Comparison of ENCODE assay signal across 8 cellular contexts in the genomic region with DNA sequence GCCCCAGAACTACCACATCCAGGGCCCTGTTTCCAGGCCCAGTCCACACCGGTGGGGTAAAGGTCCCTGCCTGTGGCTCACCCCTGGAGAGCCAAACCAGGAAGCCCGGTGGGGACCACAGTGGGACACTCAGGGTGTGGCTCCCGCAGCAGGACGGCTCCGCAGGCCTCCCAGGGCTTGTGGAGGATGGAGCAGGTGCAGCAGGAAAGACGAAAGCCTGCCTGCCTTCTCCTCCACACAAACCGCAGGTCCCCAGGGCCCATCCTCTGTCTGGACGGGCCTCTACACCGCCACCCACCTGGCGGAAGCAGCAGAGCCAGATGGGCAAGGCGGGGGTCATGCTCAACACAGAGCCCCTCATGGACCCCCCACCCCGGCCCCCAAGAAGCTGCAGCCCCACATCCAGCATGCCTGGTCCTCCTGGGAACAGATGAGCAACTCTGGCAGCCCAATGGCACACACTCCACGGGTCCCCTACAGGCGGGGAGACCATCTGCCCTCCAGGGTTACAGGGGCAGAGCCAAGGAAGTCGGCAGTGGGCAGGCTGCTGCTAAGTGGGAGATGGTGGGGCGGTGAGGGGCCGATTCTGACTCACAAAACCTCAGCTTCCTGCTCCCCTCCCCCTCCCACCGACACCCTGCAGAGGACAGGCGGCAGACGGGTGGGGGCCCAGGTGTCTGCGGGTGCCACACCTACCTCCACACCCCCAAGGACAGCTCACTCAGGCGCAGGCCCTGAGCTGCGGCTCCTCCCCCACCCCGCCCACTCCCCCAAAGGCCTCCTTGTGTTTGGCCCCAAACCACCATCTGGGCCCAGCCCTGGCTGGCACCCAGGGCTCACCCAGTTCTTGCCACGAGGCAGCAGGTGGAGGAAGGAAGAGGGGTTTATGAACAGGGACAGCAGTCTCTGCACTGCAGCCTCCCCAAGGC. TPM values are rescaled to one million over a fixed set of nuclear protein-coding genes. Genes with fewer than 3 reads are reported as not detected.
DNase-seq lines count a peak whose midpoint lies in the region; ATAC-seq and TF ChIP-seq lines count a peak whose summit lies in the region.

No MANE protein-coding gene starts in this region.

- no peak overlapping the region for H4K5ac ChIP-seq in IMR-90 (ENCODE audit: low read depth, low read length)

- no peak overlapping the region for H3K14ac ChIP-seq in IMR-90 (replicated peaks; ENCODE audit: low read depth, low read length)

- DNase-seq in IMR-90 (peak; percentile 13), SW480 (ENCODE audit: low spot score) (peak; percentile 97), right lobe of liver (no peak), NCI-H1930 (lab: John Stamatoyannopoulos, UW) (no peak)

- no peak overlapping the region for H3K18ac ChIP-seq in IMR-90 (ENCODE audit: low read depth, low read length)

- no peak for TF ChIP-seq RAD21 in IMR-90 (IDR thresholded peaks at IDR 0.05; ENCODE audit: low read length)

- CTCF ChIA-PET in IMR-90 (lab: Yijun Ruan, JAX), result no interaction called here

- H3K4me1 ChIP-seq in DOHH2 (ENCODE audit: control insufficient read depth, low read length) (peaks cover 60% of the 10 kb centered on the region), IMR-90 (ENCODE audit: control insufficient read depth, insufficient read depth, low read length) (peaks cover 22% of the 10 kb centered on the region), right lobe of liver (peaks cover 0 to 8% (median 4%) of the 10 kb centered on the region in 4 donors)

- H3K79me1 ChIP-seq in IMR-90 (ENCODE audit: low read depth in 1 of 2, low read length in 2 of 2), result peaks cover 24 to 72% of the 10 kb centered on the region in 2 experiments; a peak in 3 of 4 replicates

- POLR2A ChIA-PET in IMR-90 (lab: Charles Lee; ENCODE audit: unreplicated experiment), result no interaction called here

- H3K9me2 ChIP-seq in DOHH2 (replicated peaks; ENCODE audit: control insufficient read depth, low read length), result no peaks in the 10 kb centered on the region

- peak; percentile 56 for ATAC-seq in GM21447 (IDR thresholded peaks at IDR 0.05; ENCODE audit: unreplicated experiment)
- no peak for ATAC-seq in IMR-90 (ENCODE audit: low read depth)
- peak; percentile 19 to 56 (median 36) for ATAC-seq in right lobe of liver
- peak; percentile 91 for ATAC-seq in stimulated activated memory B cell treated with anti-CD40 and anti-IgM and Interleukin-4, amounts not matched to agents 10 μg/mL and 1 μg/mL and 100 μg/mL, for 72 hours

- TF ChIP-seq CTCF in DOHH2 (IDR thresholded peaks at IDR 0.05; ENCODE audit: low read depth, low read length, poor library complexity, severe bottlenecking) (no peak), IMR-90 (conservative IDR thresholded peaks at IDR 0.05; ENCODE audit: low read depth, low read length) (no peak), right lobe of liver (IDR thresholded peaks at IDR 0.05) (no peak)

- no peak overlapping the region; the same call in 1 of the 2 replicates for H3K9ac ChIP-seq in IMR-90 (ENCODE audit: low read depth, low read length)

- no peak overlapping the region for H2BK15ac ChIP-seq in IMR-90 (ENCODE audit: low read depth, low read length)

- no peak overlapping the region for H4K8ac ChIP-seq in IMR-90 (ENCODE audit: low read depth in 2 of 2, low read length in 2 of 2)

- peak overlapping the region; percentile 52 for H2AK9ac ChIP-seq in IMR-90 (replicated peaks; ENCODE audit: low read depth, low read length, poor library complexity)

- in situ Hi-C loops in IMR-90 (cut with MboI; ENCODE audit: low sequenced_read_pairs), result no loop called here

- peak overlapping the region; percentile 97 for H3K4me2 ChIP-seq in DOHH2 (ENCODE audit: low read length)
- H3K4me2 ChIP-seq in IMR-90 (ENCODE audit: low read depth, low read length), result no peak overlapping the region

- H3K4me3 Mint-ChIP-seq in activated naive CD8-positive, alpha-beta T cell, result peak overlapping the region; percentile 77
- H3K4me3 Mint-ChIP-seq in stimulated activated memory B cell treated with anti-CD40 and anti-IgM and Interleukin-4, amounts not matched to agents 10 μg/mL and 1 μg/mL and 100 μg/mL, for 72 hours, result peak overlapping the region; percentile 64

- H2AK5ac ChIP-seq in IMR-90 (ENCODE audit: low read depth, low read length), result peak overlapping the region; percentile 1; the same call in 1 of the 2 replicates

- no peak overlapping the region for H3K4ac ChIP-seq in IMR-90 (ENCODE audit: low read depth, low read length)

- no peaks in the 10 kb centered on the region for H3K9me3 Mint-ChIP-seq in activated naive CD8-positive, alpha-beta T cell (ENCODE audit: low read depth)
- H3K9me3 Mint-ChIP-seq in stimulated activated memory B cell treated with anti-CD40 and anti-IgM and Interleukin-4, amounts not matched to agents 10 μg/mL and 1 μg/mL and 100 μg/mL, for 72 hours, result no peaks in the 10 kb centered on the region

- H3K23ac ChIP-seq in IMR-90 (ENCODE audit: low read depth, low read length), result peak overlapping the region; percentile 8; the same call in 1 of the 2 replicates

- H4K20me1 ChIP-seq in DOHH2 (ENCODE audit: control insufficient read depth, insufficient read depth, low read depth, low read length), result no peaks in the 10 kb centered on the region
- peaks cover 67% of the 10 kb centered on the region for H4K20me1 ChIP-seq in IMR-90 (ENCODE audit: insufficient read depth, low read length)

- H3K27me3 ChIP-seq in DOHH2 (ENCODE audit: control insufficient read depth, low read length) (no peaks in the 10 kb centered on the region), IMR-90 (ENCODE audit: control insufficient read depth, insufficient read depth, low read length) (no peaks in the 10 kb centered on the region), right lobe of liver (no peaks in the 10 kb centered on the region)

- H2BK20ac ChIP-seq in IMR-90 (ENCODE audit: low read depth, low read length), result no peak overlapping the region

- no peaks in the 10 kb centered on the region for H3K27me3 Mint-ChIP-seq in activated naive CD8-positive, alpha-beta T cell
- H3K27me3 Mint-ChIP-seq in stimulated activated memory B cell treated with anti-CD40 and anti-IgM and Interleukin-4, amounts not matched to agents 10 μg/mL and 1 μg/mL and 100 μg/mL, for 72 hours, result no peaks in the 10 kb centered on the region

- H3K36me3 ChIP-seq in DOHH2 (ENCODE audit: control insufficient read depth, low read length) (peaks cover 84% of the 10 kb centered on the region), IMR-90 (ENCODE audit: control insufficient read depth, insufficient read depth, low read length) (peaks cover 34% of the 10 kb centered on the region), right lobe of liver (peaks cover 0 to 31% (median 17%) of the 10 kb centered on the region in 4 donors)

- 100% methylated on average over 5 of the region's 25 CpGs; no CpG with 5 or more reads in 1 of the 2 experiments for WGBS in IMR-90 (ENCODE audit: extremely low coverage in 2 of 2, insufficient read length in 1 of 2), 2 experiments
- 20% methylated on average over 1 of the region's 25 CpGs for WGBS in right lobe of liver (ENCODE audit: insufficient coverage, low coverage, low lambda C conversion rate, missing lambda C conversion rate)

- H3K4me1 Mint-ChIP-seq in activated naive CD8-positive, alpha-beta T cell (ENCODE audit: low read depth), result peaks cover 68% of the 10 kb centered on the region
- peaks cover 75% of the 10 kb centered on the region for H3K4me1 Mint-ChIP-seq in stimulated activated memory B cell treated with anti-CD40 and anti-IgM and Interleukin-4, amounts not matched to agents 10 μg/mL and 1 μg/mL and 100 μg/mL, for 72 hours

- peaks cover 20% of the 10 kb centered on the region for H3K9me1 ChIP-seq in IMR-90 (ENCODE audit: insufficient read depth, low read length)

- H4K91ac ChIP-seq in IMR-90 (ENCODE audit: insufficient read depth, low read depth, low read length), result no peak overlapping the region

- H2BK5ac ChIP-seq in IMR-90 (ENCODE audit: low read depth, low read length, poor library complexity, severe bottlenecking), result no peak overlapping the region

- H2AFZ ChIP-seq in IMR-90 (replicated peaks; ENCODE audit: low read length, poor library complexity), result peak overlapping the region; percentile 43

- peaks cover 4% of the 10 kb centered on the region for H3K36me3 Mint-ChIP-seq in activated naive CD8-positive, alpha-beta T cell
- peaks cover 40% of the 10 kb centered on the region for H3K36me3 Mint-ChIP-seq in stimulated activated memory B cell treated with anti-CD40 and anti-IgM and Interleukin-4, amounts not matched to agents 10 μg/mL and 1 μg/mL and 100 μg/mL, for 72 hours

- H3K27ac ChIP-seq in DOHH2 (ENCODE audit: low read depth, low read length), result peak overlapping the region; percentile 100
- no peak overlapping the region for H3K27ac ChIP-seq in IMR-90 (ENCODE audit: insufficient read depth, low read length)
- no peak overlapping the region for H3K27ac ChIP-seq in right lobe of liver

- no peak overlapping the region for H3K56ac ChIP-seq in IMR-90 (ENCODE audit: extremely low read depth, insufficient read depth, low read length)

- H3K27ac Mint-ChIP-seq in activated naive CD8-positive, alpha-beta T cell, result peak overlapping the region; percentile 95
- peak overlapping the region; percentile 97 for H3K27ac Mint-ChIP-seq in stimulated activated memory B cell treated with anti-CD40 and anti-IgM and Interleukin-4, amounts not matched to agents 10 μg/mL and 1 μg/mL and 100 μg/mL, for 72 hours

- H3K9me3 ChIP-seq in DOHH2 (ENCODE audit: control insufficient read depth, insufficient read depth, low read length) (no peaks in the 10 kb centered on the region), IMR-90 (ENCODE audit: control insufficient read depth, insufficient read depth, low read length) (no peaks in the 10 kb centered on the region), right lobe of liver (no peaks in the 10 kb centered on the region)

- dilution Hi-C loops in IMR-90 (cut with HindIII; ENCODE audit: low sequenced_read_pairs, unreplicated experiment), result no loop called here

- TF ChIP-seq POLR2A in IMR-90 (IDR thresholded peaks at IDR 0.05; ENCODE audit: low read depth, low read length) (no peak), right lobe of liver (IDR thresholded peaks at IDR 0.05) (no peak)

- peaks cover 18% of the 10 kb centered on the region for H3F3A ChIP-seq in DOHH2 (ENCODE audit: control insufficient read depth, insufficient read depth)

- no TSS peak for BruUV-seq in IMR-90 (replicated peaks; lab: Mats Ljungman, UMichigan)

- intact Hi-C loops in IMR-90 (cut with micrococcal nuclease), result no loop called here
- intact Hi-C loops in right lobe of liver (cut with DNase I), result no loop called here

- H3K79me2 ChIP-seq in DOHH2 (ENCODE audit: control insufficient read depth, low read length), result peaks cover 81% of the 10 kb centered on the region

- no peak overlapping the region for H2BK120ac ChIP-seq in IMR-90 (ENCODE audit: low read depth, low read length)

- peak overlapping the region; percentile 82 for H3K4me3 ChIP-seq in DOHH2 (ENCODE audit: low read length)
- H3K4me3 ChIP-seq in IMR-90 (ENCODE audit: insufficient read depth, low read depth, low read length), result no peak overlapping the region
- no peak overlapping the region for H3K4me3 ChIP-seq in right lobe of liver

RNA-seq across cellular contexts. Expression of a gene that starts 5.2 kb away (rescaled TPM):
- total RNA-seq in IMR-90 (2012; rRNA removed) (21.5 and 22.8 TPM in 2 replicates), right lobe of liver (10 to 100 TPM; 18.3 to 28.9 (median 22.8) TPM)
- 33.2 and 41.0 TPM in 2 replicates for polyA plus RNA-seq in IMR-90 (2012; rRNA removed)
- polyA plus RNA-seq in IMR-90 (2012; cell fraction: cytosol; rRNA removed), result 28.0 and 35.6 TPM in 2 replicates
- 81.2 and 239 TPM in 2 replicates for polyA plus RNA-seq in IMR-90 (2012; cell fraction: nucleus; rRNA removed; ENCODE audit: low replicate concordance)

RNA-seq across cellular contexts. Expression of a gene that starts 11.7 kb away (rescaled TPM):
- total RNA-seq in IMR-90 (2012; rRNA removed), result 0.18 and 0.28 TPM in 2 replicates
- polyA plus RNA-seq in IMR-90 (2012; rRNA removed), result 1.9 and 2.3 TPM in 2 replicates
- polyA plus RNA-seq in IMR-90 (2012; cell fraction: cytosol; rRNA removed), result 1.8 and 4.1 TPM in 2 replicates
- polyA plus RNA-seq in IMR-90 (2012; cell fraction: nucleus; rRNA removed; ENCODE audit: low replicate concordance), result 2.3 and 3.8 TPM in 2 replicates
- 10 to 100 TPM in 1 of 6 experiments, 1 to 10 TPM in 5; 1.0 to 19.2 (median 2.2) TPM for total RNA-seq in right lobe of liver

RNA-seq across cellular contexts. Expression of a gene that starts 17.0 kb away (rescaled TPM):
- total RNA-seq in IMR-90 (2012; rRNA removed) (not detected in 2 replicates), right lobe of liver (not detected)
- polyA plus RNA-seq in IMR-90 (2012; rRNA removed), result not detected in 2 replicates
- polyA plus RNA-seq in IMR-90 (2012; cell fraction: cytosol; rRNA removed), result not detected in 2 replicates
- polyA plus RNA-seq in IMR-90 (2012; cell fraction: nucleus; rRNA removed; ENCODE audit: low replicate concordance), result 0.46 and 0.61 TPM in 2 replicates

RNA-seq across cellular contexts. Expression of a gene that starts 37.9 kb away (rescaled TPM):
- 15.6 and 16.8 TPM in 2 replicates for total RNA-seq in IMR-90 (2012; rRNA removed)
- 82.6 and 103 TPM in 2 replicates for polyA plus RNA-seq in IMR-90 (2012; rRNA removed)
- 39.0 and 77.4 TPM in 2 replicates for polyA plus RNA-seq in IMR-90 (2012; cell fraction: cytosol; rRNA removed)
- polyA plus RNA-seq in IMR-90 (2012; cell fraction: nucleus; rRNA removed; ENCODE audit: low replicate concordance), result 417 and 1,505 TPM in 2 replicates
- 10 to 100 TPM; 33.2 to 47.6 (median 41.7) TPM for total RNA-seq in right lobe of liver

RNA-seq across cellular contexts. Expression of a gene that starts 38.4 kb away (rescaled TPM):
- 36.4 and 38.5 TPM in 2 replicates for total RNA-seq in IMR-90 (2012; rRNA removed)
- 30.2 and 30.8 TPM in 2 replicates for polyA plus RNA-seq in IMR-90 (2012; rRNA removed)
- 21.4 and 24.2 TPM in 2 replicates for polyA plus RNA-seq in IMR-90 (2012; cell fraction: cytosol; rRNA removed)
- 41.1 and 97.4 TPM in 2 replicates for polyA plus RNA-seq in IMR-90 (2012; cell fraction: nucleus; rRNA removed; ENCODE audit: low replicate concordance)
- 10 to 100 TPM; 11.4 to 17.3 (median 13.9) TPM for total RNA-seq in right lobe of liver

Comparison
In these comparisons a context has a peak if more than half of its experiments do, and no peak if none do; other contexts are left out.
1. DNase-seq: peak in IMR-90 (single experiment) and SW480 (single experiment); none in right lobe of liver (0 of 3) and NCI-H1930 (0 of 2).